ENCODE assay signal across 9 cellular contexts in genomic region chr6:132300323-132300949, GRCh38.
DNase-seq lines count a peak whose midpoint lies in the region; ATAC-seq and TF ChIP-seq lines count a peak whose summit lies in the region.
"Had no signal": no experiment of that assay in that cellular context is flagged by ENCODE, and none has a peak within 500 bp of the region (broad histone marks: within the 10 kb centered on the region; RNA-seq: fewer than 3 reads in every experiment).

No MANE protein-coding gene starts in this region.

- POLR2A ChIA-PET in Panc1 (lab: Charles Lee) = no interaction called here

- no peaks in the 10 kb centered on the region for H3K27me3 Mint-ChIP-seq in endodermal cell (ENCODE audit: insufficient read depth)

- H3K36me3 ChIP-seq in Panc1 (ENCODE audit: control insufficient read depth, insufficient read depth, low read length) (no peaks in the 10 kb centered on the region), endodermal cell (ENCODE audit: control insufficient read depth, insufficient read depth, low read length) (no peaks in the 10 kb centered on the region)

- no peak overlapping the region for H3K27ac ChIP-seq in Panc1 (ENCODE audit: low read length)
- H3K27ac ChIP-seq in endodermal cell (ENCODE audit: low read depth, low read length) = no peak overlapping the region

- H3K9me3 ChIP-seq in Panc1 (ENCODE audit: control insufficient read depth, insufficient read depth, low read depth, low read length) (no peaks in the 10 kb centered on the region), endodermal cell (ENCODE audit: control insufficient read depth, low read length) (no peaks in the 10 kb centered on the region)

- CTCF ChIA-PET in Panc1 (lab: Charles Lee) = interaction anchor here (0.7 to 1.3 kb wide), 3 partner anchors 20 to 189 kb away, joined by 3 to 4 read pairs (median 3); no protein-coding TSS in a partner anchor

- intact Hi-C loops in Panc1 (cut with micrococcal nuclease; ENCODE audit: unreplicated experiment) = loop anchor here (1.0 kb wide), 1 partner anchor 184 kb away; no protein-coding TSS in a partner anchor

- no peaks in the 10 kb centered on the region for H3K9me3 Mint-ChIP-seq in endodermal cell

- H3K4me3 ChIP-seq in Panc1 (ENCODE audit: low read depth in 2 of 2, low read length in 2 of 2) (no peak overlapping the region), endodermal cell (ENCODE audit: low read length) (no peak overlapping the region)

- H3K4me1 Mint-ChIP-seq in endodermal cell = no peaks in the 10 kb centered on the region

- no peaks in the 10 kb centered on the region for H3K4me1 ChIP-seq in Panc1 (ENCODE audit: control insufficient read depth, insufficient read depth, low read length)
- no peaks in the 10 kb centered on the region for H3K4me1 ChIP-seq in endodermal cell (ENCODE audit: control insufficient read depth, insufficient read depth, low read length)

- 53% methylated on average over 4 of the region's 4 CpGs; no CpG with 5 or more reads in 1 of the 2 experiments for WGBS in endodermal cell (ENCODE audit: insufficient coverage in 1 of 2, insufficient read length in 1 of 2), 2 experiments

- H3K9ac ChIP-seq in endodermal cell (ENCODE audit: extremely low read depth, low read length, poor library complexity, severe bottlenecking) = no peak overlapping the region

- H3K27me3 ChIP-seq in Panc1 (ENCODE audit: control insufficient read depth, insufficient read depth, low read length) (no peaks in the 10 kb centered on the region), endodermal cell (ENCODE audit: control insufficient read depth, insufficient read depth, low read length, poor library complexity, severe bottlenecking) (peaks cover 5% of the 10 kb centered on the region)

- H3K4me3 Mint-ChIP-seq in endodermal cell = no peak overlapping the region
- H3K4me3 Mint-ChIP-seq: activated naive CD8-positive, alpha-beta T cell had no signal

- peak; percentile 70 for ATAC-seq in GM19035 (IDR thresholded peaks at IDR 0.05; ENCODE audit: unreplicated experiment)
- peak; percentile 83 for ATAC-seq in HG03139 (IDR thresholded peaks at IDR 0.05; ENCODE audit: unreplicated experiment)
- ATAC-seq in Panc1 = peak; percentile 93

- peak; percentile 55 for DNase-seq in Daoy (ENCODE audit: low read depth)
- peak; percentile 20 for DNase-seq in Panc1 (ENCODE audit: low read depth, low spot score)
- peak; percentile 75 for DNase-seq in endodermal cell
- peak; percentile 42 for DNase-seq in mucosa of gallbladder (ENCODE audit: low spot score)
- no peak for DNase-seq in HuH-7 (ENCODE audit: low spot score)
- no peak for DNase-seq in DMS79 treated with DMSO at 0.1 percent for 48 hours (lab: John Stamatoyannopoulos, UW)

- no peaks in the 10 kb centered on the region for H3K36me3 Mint-ChIP-seq in endodermal cell (ENCODE audit: low read depth)
- H3K36me3 Mint-ChIP-seq: activated naive CD8-positive, alpha-beta T cell had no signal

- no peak overlapping the region for H3K27ac Mint-ChIP-seq in endodermal cell
- H3K27ac Mint-ChIP-seq: activated naive CD8-positive, alpha-beta T cell had no signal

- in situ Hi-C loops in Panc1 (cut with HindIII; ENCODE audit: low pct_unique_long_range_greater_than_20kb, low sequenced_read_pairs) = no loop called here

- TF ChIP-seq CTCF in Panc1 (IDR thresholded peaks at IDR 0.05) (peak; percentile 69), endodermal cell (conservative IDR thresholded peaks at IDR 0.05) (peak; percentile 90)

- no TSS peak for BruUV-seq in Panc1 (replicated peaks; lab: Mats Ljungman, UMichigan)

Comparison
In these comparisons a context has a peak if more than half of its experiments do, and no peak if none do; other contexts are left out.
1. DNase-seq: peak in Daoy (single experiment), Panc1 (single experiment), endodermal cell (single experiment) and mucosa of gallbladder (single experiment); none in HuH-7 (single experiment) and DMS79 treated with DMSO at 0.1 percent for 48 hours (single experiment).
2. Peak in every context shown above with its lines, with median percentiles within 50 percentile points of each other: ATAC-seq.